28 cellular contexts compared by ENCODE assay signal in the genomic region with DNA sequence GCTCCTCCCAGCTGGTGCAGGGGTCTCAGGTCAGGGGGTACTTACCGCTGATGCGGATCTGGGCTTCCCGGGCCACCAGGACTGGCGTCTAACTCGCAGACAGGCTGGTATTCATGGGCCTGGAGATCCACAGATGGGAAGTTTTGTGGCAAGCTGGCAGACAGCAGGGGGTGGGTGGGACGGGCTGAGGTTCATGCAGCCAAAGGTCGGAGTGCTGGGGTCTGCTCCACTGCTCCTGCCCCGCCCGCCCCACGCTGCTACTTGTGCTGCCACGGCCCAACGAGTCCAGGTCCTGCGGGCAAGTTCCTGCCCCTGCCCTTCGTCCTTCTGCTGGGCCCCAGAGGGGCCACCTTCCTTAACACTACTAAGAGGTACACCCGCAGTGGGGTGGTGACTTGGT. TPM values are rescaled to one million over a fixed set of nuclear protein-coding genes. Genes with fewer than 3 reads are reported as not detected.
DNase-seq lines count a peak whose midpoint lies in the region; ATAC-seq and TF ChIP-seq lines count a peak whose summit lies in the region.
"Had no signal": no experiment of that assay in that cellular context is flagged by ENCODE, and none has a peak within 500 bp of the region (broad histone marks: within the 10 kb centered on the region; RNA-seq: fewer than 3 reads in every experiment).

No MANE protein-coding gene starts in this region.

- H3K36me3 Mint-ChIP-seq in natural killer cell (no peaks in the 10 kb centered on the region), WTC11 (no peaks in the 10 kb centered on the region), neural progenitor cell (no peaks in the 10 kb centered on the region)
- H3K36me3 Mint-ChIP-seq in natural killer cell treated with Interleukin-12 subunit alpha and Interleukin-12 subunit beta and Interleukin-15 and Interleukin-18, amount 100 ng/mL, for 72 hours = no peaks in the 10 kb centered on the region
- H3K36me3 Mint-ChIP-seq: CD14-positive monocyte had no signal

- intact Hi-C loops in natural killer cell (cut with micrococcal nuclease) (no loop called here), PC-3 (cut with micrococcal nuclease) (no loop called here)

- H3K27me3 ChIP-seq in neural progenitor cell = no peaks in the 10 kb centered on the region
- no peaks in the 10 kb centered on the region for H3K27me3 ChIP-seq in PC-3 (ENCODE audit: low read length)
- H3K27me3 ChIP-seq: adrenal gland, breast epithelium, right lobe of liver, vagina had no signal

- H3K4me1 Mint-ChIP-seq in natural killer cell = peaks cover 26 to 39% of the 10 kb centered on the region in 2 donors
- peaks cover 22 to 26% of the 10 kb centered on the region in 2 donors for H3K4me1 Mint-ChIP-seq in natural killer cell treated with Interleukin-12 subunit alpha and Interleukin-12 subunit beta and Interleukin-15 and Interleukin-18, amount 100 ng/mL, for 72 hours (ENCODE audit: low read depth in 2 of 2)
- H3K4me1 Mint-ChIP-seq in WTC11 = peaks cover 6% of the 10 kb centered on the region
- H3K4me1 Mint-ChIP-seq in neural progenitor cell = peaks cover 14% of the 10 kb centered on the region

- POLR2A ChIA-PET in WTC11 (lab: Charles Lee) (no interaction called here), PC-3 (lab: Charles Lee; ENCODE audit: unreplicated experiment) (no interaction called here)

- H3K9me3 Mint-ChIP-seq in natural killer cell (no peaks in the 10 kb centered on the region), WTC11 (no peaks in the 10 kb centered on the region; the same call in 1 of the 2 replicates), neural progenitor cell (no peaks in the 10 kb centered on the region)
- no peaks in the 10 kb centered on the region for H3K9me3 Mint-ChIP-seq in natural killer cell treated with Interleukin-12 subunit alpha and Interleukin-12 subunit beta and Interleukin-15 and Interleukin-18, amount 100 ng/mL, for 72 hours

- H3K27ac ChIP-seq in neural progenitor cell (no peak overlapping the region), PC-3 (ENCODE audit: low read length) (no peak overlapping the region)
- H3K27ac ChIP-seq: adrenal gland, breast epithelium, coronary artery, right lobe of liver, suprapubic skin, vagina had no signal

- no peaks in the 10 kb centered on the region for H3K9me2 ChIP-seq in PC-3 (replicated peaks; ENCODE audit: low read length)
- H3K9me2 ChIP-seq: SK-N-SH had no signal

- H3K9me3 ChIP-seq in neural progenitor cell (ENCODE audit: low read depth) (no peaks in the 10 kb centered on the region), PC-3 (ENCODE audit: low read length) (no peaks in the 10 kb centered on the region)
- H3K9me3 ChIP-seq: adrenal gland, breast epithelium, right lobe of liver, SK-N-SH, suprapubic skin, vagina had no signal

- CTCF ChIA-PET in WTC11 (lab: Charles Lee) (interaction anchor here (0.6 to 4.3 kb wide), 4 partner anchors 12 to 24 kb away, joined by 3 to 37 read pairs (median 16); a partner anchor contains a TSS), PC-3 (lab: Charles Lee) (no interaction called here)

- peaks cover 12% of the 10 kb centered on the region for H3F3A ChIP-seq in neural progenitor cell (ENCODE audit: low read depth)
- no peaks in the 10 kb centered on the region for H3F3A ChIP-seq in PC-3 (ENCODE audit: low read length, unreplicated experiment)

- ATAC-seq in natural killer cell (no peak), WTC11 (no peak), left lobe of liver (no peak), PC-3 (no peak)
- no peak for ATAC-seq in natural killer cell treated with Interleukin-12 subunit alpha and Interleukin-12 subunit beta and Interleukin-15 and Interleukin-18, amount 100 ng/mL, for 72 hours

- H2AFZ ChIP-seq in neural progenitor cell (replicated peaks) = no peak overlapping the region
- no peak overlapping the region for H2AFZ ChIP-seq in PC-3 (ENCODE audit: low read length)

- H3K27me3 Mint-ChIP-seq in natural killer cell (ENCODE audit: low read depth in 2 of 2) (no peaks in the 10 kb centered on the region), WTC11 (ENCODE audit: low read depth) (peaks cover 3% of the 10 kb centered on the region), neural progenitor cell (ENCODE audit: insufficient read depth, low read depth) (peaks cover 14% of the 10 kb centered on the region)
- H3K27me3 Mint-ChIP-seq in natural killer cell treated with Interleukin-12 subunit alpha and Interleukin-12 subunit beta and Interleukin-15 and Interleukin-18, amount 100 ng/mL, for 72 hours = peaks cover 0 to 3% of the 10 kb centered on the region in 2 donors

- no peaks in the 10 kb centered on the region for H3K36me3 ChIP-seq in neural progenitor cell
- no peaks in the 10 kb centered on the region for H3K36me3 ChIP-seq in PC-3 (ENCODE audit: low read depth, low read length)
- H3K36me3 ChIP-seq: adrenal gland, breast epithelium, right lobe of liver, suprapubic skin, vagina had no signal

- H3K4me3 Mint-ChIP-seq in natural killer cell (peak overlapping the region; percentile 61), WTC11 (no peak overlapping the region), neural progenitor cell (no peak overlapping the region)
- H3K4me3 Mint-ChIP-seq in natural killer cell treated with Interleukin-12 subunit alpha and Interleukin-12 subunit beta and Interleukin-15 and Interleukin-18, amount 100 ng/mL, for 72 hours = no peak overlapping the region

- H3K4me3 ChIP-seq in neural progenitor cell (no peak overlapping the region), PC-3 (ENCODE audit: low read length) (no peak overlapping the region)
- H3K4me3 ChIP-seq: adrenal gland, breast epithelium, coronary artery, lung, right lobe of liver, suprapubic skin, vagina had no signal

- in situ Hi-C loops in GM13977 (cut with MboI; ENCODE audit: low pct_unique_long_range_greater_than_20kb, low sequenced_read_pairs, unreplicated experiment) = no loop called here

- H3K79me2 ChIP-seq in neural progenitor cell (ENCODE audit: low read depth) = no peaks in the 10 kb centered on the region
- H3K79me2 ChIP-seq in PC-3 (ENCODE audit: low read length) = no peaks in the 10 kb centered on the region

- H3K4me2 ChIP-seq in neural progenitor cell = no peak overlapping the region
- no peak overlapping the region for H3K4me2 ChIP-seq in PC-3 (ENCODE audit: low read length)
- H3K4me2 ChIP-seq: SK-N-SH had no signal

- BruUV-seq in PC-3 (replicated peaks; lab: Mats Ljungman, UMichigan) = no TSS peak

- H4K20me1 ChIP-seq in neural progenitor cell (ENCODE audit: low read depth) (no peaks in the 10 kb centered on the region), PC-3 (ENCODE audit: low read length) (no peaks in the 10 kb centered on the region)

- H3K9ac ChIP-seq in neural progenitor cell (no peak overlapping the region), PC-3 (ENCODE audit: low read length) (no peak overlapping the region)
- H3K9ac ChIP-seq: SK-N-SH had no signal

- TF ChIP-seq CTCF in natural killer cell (IDR thresholded peaks at IDR 0.05) (no peak), WTC11 (IDR thresholded peaks at IDR 0.05) (no peak), neural progenitor cell (IDR thresholded peaks at IDR 0.05) (no peak), GM13977 (IDR thresholded peaks at IDR 0.05; ENCODE audit: extremely low read depth, insufficient read depth, missing control alignments) (no peak), PC-3 (conservative IDR thresholded peaks at IDR 0.05; ENCODE audit: low read depth, low read length) (no peak)

- H3K27ac Mint-ChIP-seq in natural killer cell (peak overlapping the region in 1 of 2 donors; percentile 49), WTC11 (no peak overlapping the region), neural progenitor cell (no peak overlapping the region)
- H3K27ac Mint-ChIP-seq in natural killer cell treated with Interleukin-12 subunit alpha and Interleukin-12 subunit beta and Interleukin-15 and Interleukin-18, amount 100 ng/mL, for 72 hours = no peak overlapping the region

- DNase-seq in natural killer cell (no peak), WTC11 (ENCODE audit: low spot score) (peak; percentile 8), left lobe of liver (ENCODE audit: low spot score) (peak; percentile 45), UCSD-AML1 (lab: John Stamatoyannopoulos, UW; ENCODE audit: unreplicated experiment) (no peak), neural progenitor cell (ENCODE audit: low spot score) (no peak), GM13977 (ENCODE audit: low spot score) (no peak), PC-3 (no peak)
- DNase-seq in natural killer cell treated with Interleukin-12 subunit alpha and Interleukin-12 subunit beta and Interleukin-15 and Interleukin-18, amount 100 ng/mL, for 72 hours (ENCODE audit: low spot score) = no peak
- DNase-seq: activated CD4-positive, CD25-positive, alpha-beta regulatory T cell treated with anti-CD3 and anti-CD28 coated beads, Interleukin-2, amount 50 U/mL, for 72 hours; adrenal gland; DMS 273 treated with DMSO at 0.1 percent for 48 hours; NCI-H2029; NCI-H226; right lobe of liver; SK-N-SH; T1000 had no signal

- H3K4me1 ChIP-seq in neural progenitor cell = peaks cover 8% of the 10 kb centered on the region
- H3K4me1 ChIP-seq in PC-3 (ENCODE audit: insufficient read depth, low read length) = no peaks in the 10 kb centered on the region
- H3K4me1 ChIP-seq: adrenal gland, breast epithelium, right lobe of liver, suprapubic skin, vagina had no signal

RNA-seq across cellular contexts. Expression of a gene that starts 3.1 kb away (rescaled TPM):
- 1 to 10 TPM in 1 of 3 donors, under 1 TPM in 1, not detected in 1; 0.96 to 1.1 TPM for total RNA-seq in natural killer cell
- not detected for total RNA-seq in natural killer cell treated with Interleukin-12 subunit alpha and Interleukin-12 subunit beta and Interleukin-15 and Interleukin-18, amount 100 ng/mL, for 72 hours
- total RNA-seq in WTC11 (2021) = 0.27 TPM in 1 of 3 replicates, not detected in the others
- total RNA-seq in left lobe of liver = 9.7 TPM
- not detected in 2 replicates for total RNA-seq in neural progenitor cell (ENCODE audit: low replicate concordance)
- not detected in 2 replicates for total RNA-seq in PC-3 (2014; rRNA removed)
- total RNA-seq: adrenal gland, endothelial cell of umbilical vein, HT1080, omental fat pad, suprapubic skin, vagina had no signal

RNA-seq across cellular contexts. Expression of a gene that starts 7.9 kb away (rescaled TPM):
- not detected for total RNA-seq in natural killer cell
- not detected for total RNA-seq in natural killer cell treated with Interleukin-12 subunit alpha and Interleukin-12 subunit beta and Interleukin-15 and Interleukin-18, amount 100 ng/mL, for 72 hours
- total RNA-seq in WTC11 (2021) = 0.21 TPM in 1 of 3 replicates, not detected in the others
- total RNA-seq in left lobe of liver = 0.15 TPM
- not detected in 2 replicates for total RNA-seq in neural progenitor cell (ENCODE audit: low replicate concordance)
- not detected in 2 replicates for total RNA-seq in PC-3 (2014; rRNA removed)
- total RNA-seq: adrenal gland, breast epithelium, endothelial cell of umbilical vein, H4, HT1080, LHCN-M2, lung, omental fat pad, RPMI7951, suprapubic skin, vagina had no signal

RNA-seq across cellular contexts. Expression of a gene that starts 17.7 kb away (rescaled TPM):
- total RNA-seq in natural killer cell = 1 to 10 TPM; 1.7 to 5.2 (median 4.1) TPM
- 10 to 100 TPM in 1 of 2 donors, 1 to 10 TPM in 1; 9.9 to 11.5 TPM for total RNA-seq in natural killer cell treated with Interleukin-12 subunit alpha and Interleukin-12 subunit beta and Interleukin-15 and Interleukin-18, amount 100 ng/mL, for 72 hours
- total RNA-seq in WTC11 (2021) = 7.6 to 8.3 TPM (median 7.8 TPM) in 3 replicates
- 41.6 TPM for total RNA-seq in left lobe of liver
- 1.6 and 4.1 TPM in 2 replicates for total RNA-seq in neural progenitor cell (ENCODE audit: low replicate concordance)
- 36.3 and 50.6 TPM in 2 replicates for total RNA-seq in PC-3 (2014; rRNA removed)

RNA-seq across cellular contexts. Expression of a gene that starts 27.0 kb away (rescaled TPM):
- total RNA-seq in natural killer cell (not detected), WTC11 (2021) (0.13 to 0.30 TPM (median 0.30 TPM) in 3 replicates), left lobe of liver (not detected), neural progenitor cell (ENCODE audit: low replicate concordance) (not detected in 2 replicates), PC-3 (2014; rRNA removed) (0.40 TPM in 1 of 2 replicates, not detected in the other)
- total RNA-seq in natural killer cell treated with Interleukin-12 subunit alpha and Interleukin-12 subunit beta and Interleukin-15 and Interleukin-18, amount 100 ng/mL, for 72 hours = not detected
- total RNA-seq: adrenal gland, endothelial cell of umbilical vein, H4, HT1080, LHCN-M2, omental fat pad, right lobe of liver, RPMI7951 had no signal

RNA-seq across cellular contexts. Expression of a gene that starts 40.7 kb away (rescaled TPM):
- 100 to 1,000 TPM; 346 to 393 (median 360) TPM for total RNA-seq in natural killer cell
- 100 to 1,000 TPM; 246 to 381 TPM for total RNA-seq in natural killer cell treated with Interleukin-12 subunit alpha and Interleukin-12 subunit beta and Interleukin-15 and Interleukin-18, amount 100 ng/mL, for 72 hours
- total RNA-seq in WTC11 (2021) = 201 to 231 TPM (median 213 TPM) in 3 replicates
- total RNA-seq in left lobe of liver = 192 TPM
- total RNA-seq in neural progenitor cell (ENCODE audit: low replicate concordance) = 71.0 and 137 TPM in 2 replicates
- total RNA-seq in PC-3 (2014; rRNA removed) = 499 and 686 TPM in 2 replicates

Comparison
In these comparisons a context has a peak if more than half of its experiments do, and no peak if none do; other contexts are left out.
1. DNase-seq: peak in WTC11 (single experiment) and left lobe of liver (single experiment); none in natural killer cell (single experiment), natural killer cell treated with Interleukin-12 subunit alpha and Interleukin-12 subunit beta and Interleukin-15 and Interleukin-18, amount 100 ng/mL, for 72 hours (single experiment), UCSD-AML1 (single experiment), neural progenitor cell (single experiment), GM13977 (single experiment) and PC-3 (single experiment).